Comparison of ENCODE assay signal across 18 cellular contexts in genomic region chr2:216317831-216318230, GRCh38. TPM values are rescaled to one million over a fixed set of nuclear protein-coding genes. Genes with fewer than 3 reads are reported as not detected.
"Had no signal": no experiment of that assay in that cellular context is flagged by ENCODE, and none has a peak within 500 bp of the region (broad histone marks: within the 10 kb centered on the region; RNA-seq: fewer than 3 reads in every experiment).

No MANE protein-coding gene starts in this region.

- H3K27me3 ChIP-seq: breast epithelium had no signal

- H3K4me3 ChIP-seq: breast epithelium, gastroesophageal sphincter, lower lobe of right lung, suprapubic skin had no signal

- H3K36me3 Mint-ChIP-seq: activated CD4-positive, alpha-beta memory T cell treated with anti-CD3 and anti-CD28 coated beads for 36 hours; activated naive CD8-positive, alpha-beta T cell treated with anti-CD3 and anti-CD28 coated beads for 36 hours; type B pancreatic cell had no signal

- H3K36me3 ChIP-seq: breast epithelium, gastroesophageal sphincter, lower lobe of right lung, suprapubic skin had no signal

- H3K27me3 Mint-ChIP-seq: activated CD4-positive, alpha-beta memory T cell treated with anti-CD3 and anti-CD28 coated beads for 36 hours; activated naive CD8-positive, alpha-beta T cell treated with anti-CD3 and anti-CD28 coated beads for 36 hours had no signal

- ATAC-seq: activated T-cell treated with anti-CD3 and anti-CD28 coated beads, Interleukin-2, amount 50 U/mL, for 4 hours; gastroesophageal sphincter; lower lobe of right lung; stimulated activated naive CD8-positive, alpha-beta T cell treated with anti-CD3 and anti-CD28 coated beads, Interleukin-15, Interleukin-2, amounts not matched to agents 100 U/mL and 50 U/mL, for 24 hours had no signal

- DNase-seq: activated CD4-positive, alpha-beta memory T cell treated with anti-CD3 and anti-CD28 coated beads for 36 hours; activated CD4-positive, alpha-beta T cell treated with anti-CD3 and anti-CD28 coated beads for 1 hour; activated gamma-delta T cell; activated naive CD8-positive, alpha-beta T cell treated with anti-CD3 and anti-CD28 coated beads for 36 hours; activated T-cell treated with anti-CD3 and anti-CD28 coated beads, Interleukin-2, amount 50 U/mL, for 4 hours; hippocampal formation; kidney glomerular epithelial cell; lower lobe of right lung; naive thymus-derived CD4-positive, alpha-beta T cell; stimulated activated CD4-positive, alpha-beta T cell treated with anti-CD3 and anti-CD28 coated beads, Interleukin-4, amount 100 ng/mL, for 1 hour; stimulated activated CD8-positive, alpha-beta memory T cell treated with anti-CD3 and anti-CD28 coated beads, Interleukin-4, amount 100 ng/mL, for 48 hours; stimulated activated naive CD8-positive, alpha-beta T cell treated with anti-CD3 and anti-CD28 coated beads, Interleukin-15, Interleukin-2, amounts not matched to agents 100 U/mL and 50 U/mL, for 24 hours; T-helper 9 cell had no signal

- H3K27ac ChIP-seq: breast epithelium, gastroesophageal sphincter, lower lobe of right lung, suprapubic skin had no signal

- H3K4me1 ChIP-seq: breast epithelium, gastroesophageal sphincter, lower lobe of right lung, suprapubic skin had no signal

- H3K4me3 Mint-ChIP-seq: activated CD4-positive, alpha-beta memory T cell treated with anti-CD3 and anti-CD28 coated beads for 36 hours; activated naive CD8-positive, alpha-beta T cell treated with anti-CD3 and anti-CD28 coated beads for 36 hours; activated T-cell treated with anti-CD3 and anti-CD28 coated beads, Interleukin-2, amount 50 U/mL, for 4 hours; naive thymus-derived CD4-positive, alpha-beta T cell; type B pancreatic cell had no signal

- H3K9me3 ChIP-seq: breast epithelium, lower lobe of right lung, suprapubic skin had no signal

- H3K27ac Mint-ChIP-seq: activated CD4-positive, alpha-beta memory T cell treated with anti-CD3 and anti-CD28 coated beads for 36 hours; activated naive CD8-positive, alpha-beta T cell treated with anti-CD3 and anti-CD28 coated beads for 36 hours; type B pancreatic cell had no signal

- H3K9me3 Mint-ChIP-seq: activated CD4-positive, alpha-beta memory T cell treated with anti-CD3 and anti-CD28 coated beads for 36 hours; activated naive CD8-positive, alpha-beta T cell treated with anti-CD3 and anti-CD28 coated beads for 36 hours; type B pancreatic cell had no signal

RNA-seq across cellular contexts. Expression of gene MARCHF4, which starts 54.5 kb away (rescaled TPM):
- total RNA-seq: activated CD4-positive, alpha-beta memory T cell treated with anti-CD3 and anti-CD28 coated beads for 36 hours; activated naive CD8-positive, alpha-beta T cell treated with anti-CD3 and anti-CD28 coated beads for 36 hours; activated T-cell treated with anti-CD3 and anti-CD28 coated beads, Interleukin-2, amount 50 U/mL, for 4 hours; breast epithelium; gastroesophageal sphincter; mononuclear cell; naive thymus-derived CD4-positive, alpha-beta T cell had no signal
- polyA plus RNA-seq: naive thymus-derived CD4-positive, alpha-beta T cell had no signal
